In genomic region chr16:21522846-21523245, GRCh38 we compare ENCODE assay signal across 1 cellular context.
TF ChIP-seq lines count a peak whose summit lies in the region.
"Not testable (repeated sequence)": the region's sequence is repeated elsewhere in the genome, so short reads cannot be mapped to it uniquely, and the experiment has no call there.

No MANE protein-coding gene starts in this region.

TF ChIP-seq in HepG2, 621 proteins besides CTCF, POLR2A, EP300 and RAD21:
- TF ChIP-seq ZNF576 (CRISPR knock-in tag; IDR thresholded peaks at IDR 0.05) (0 out of 2 replicates have a peak, but pooled peaks have one; percentile 18), HOXA3 (CRISPR knock-in tag; IDR thresholded peaks at IDR 0.05) (0 out of 2 replicates have a peak, but pooled peaks have one; percentile 15), IKZF1 (IDR thresholded peaks at IDR 0.05) (peak; percentile 82; the same call in 1 of the 2 replicates), FOSL1 (CRISPR knock-in tag; IDR thresholded peaks at IDR 0.05; ENCODE audit: borderline replicate concordance) (0 out of 2 replicates have a peak, but pooled peaks have one; percentile 22), MTA1 (CRISPR knock-in tag; IDR thresholded peaks at IDR 0.05; ENCODE audit: borderline replicate concordance) (0 out of 2 replicates have a peak, but pooled peaks have one; percentile 1), ZFY (CRISPR knock-in tag; IDR thresholded peaks at IDR 0.05) (0 out of 2 replicates have a peak, but pooled peaks have one; percentile 21), ZBTB33 (CRISPR knock-in tag; IDR thresholded peaks at IDR 0.05) (peak; percentile 69), ZNF180 (CRISPR knock-in tag; IDR thresholded peaks at IDR 0.05; ENCODE audit: borderline replicate concordance, low read depth) (peak; percentile 35; the same call in 1 of the 2 replicates), FOXP1 (IDR thresholded peaks at IDR 0.05) (0 out of 2 replicates have a peak, but pooled peaks have one; percentile 15), CENPT (CRISPR knock-in tag; IDR thresholded peaks at IDR 0.05; ENCODE audit: low read depth) (peak; percentile 10; the same call in 1 of the 2 replicates), HDAC2 (CRISPR knock-in tag; IDR thresholded peaks at IDR 0.05) (peak; percentile 1; the same call in 1 of the 2 replicates), ZNF235 (CRISPR knock-in tag; IDR thresholded peaks at IDR 0.05; ENCODE audit: borderline replicate concordance) (0 out of 2 replicates have a peak, but pooled peaks have one; percentile 25)
- TF ChIP-seq FOXP1 (CRISPR knock-in tag; IDR thresholded peaks at IDR 0.05): not testable (repeated sequence)
